Comparison of ENCODE assay signal across 8 cellular contexts in the genomic region with DNA sequence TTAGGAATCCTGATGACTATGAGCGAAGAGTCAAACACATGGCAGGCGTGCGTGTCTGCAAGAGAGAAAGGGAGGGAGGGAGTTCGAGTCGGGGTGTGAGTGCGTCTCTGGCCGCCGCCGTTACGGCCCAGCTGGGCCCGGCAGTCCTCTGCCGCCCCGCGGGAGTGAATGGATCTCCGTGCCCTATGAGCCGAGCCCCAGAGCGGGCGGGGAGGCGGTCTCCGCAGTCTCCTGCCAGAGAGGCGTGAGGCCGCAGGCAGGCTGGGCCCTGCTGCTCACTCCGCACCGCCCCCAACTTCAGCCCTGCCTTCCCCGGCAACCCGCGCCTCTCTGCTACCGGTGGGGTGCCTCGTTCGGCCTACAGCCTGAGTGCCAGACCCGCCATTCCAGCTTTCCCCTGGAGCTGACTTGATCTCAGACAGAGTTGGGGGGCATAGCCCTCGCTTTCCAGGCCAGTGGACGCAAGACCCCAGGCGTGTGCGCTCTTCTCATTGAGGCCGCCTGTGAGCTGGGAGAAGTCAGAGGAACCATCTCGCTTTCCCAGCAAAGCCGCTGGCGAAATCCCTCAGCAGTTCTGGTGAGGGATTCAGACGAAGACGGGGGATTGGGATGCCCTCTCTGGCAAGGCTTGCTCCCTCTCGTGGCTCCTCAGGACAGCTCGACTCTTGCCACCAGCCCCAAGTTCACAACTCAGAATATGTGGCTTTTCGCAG. TPM values are rescaled to one million over a fixed set of nuclear protein-coding genes. Genes with fewer than 3 reads are reported as not detected.
DNase-seq lines count a peak whose midpoint lies in the region; ATAC-seq and TF ChIP-seq lines count a peak whose summit lies in the region.

No MANE protein-coding gene starts in this region.

- H3K27ac ChIP-seq in adrenal gland: peak overlapping the region; percentile 30 to 92 (median 78)

- peak; percentile 27 for DNase-seq in AG09319 (ENCODE audit: extremely low read depth, low read depth)
- no peak for DNase-seq in HFF-Myc (ENCODE audit: extremely low read depth, low read depth)
- peak; percentile 61 to 83 (median 72) for DNase-seq in adrenal gland
- peak; percentile 77 for DNase-seq in cardiac septum (ENCODE audit: low spot score)
- DNase-seq in omental fat pad (ENCODE audit: low spot score): no peak
- no peak for DNase-seq in erythroblast (lab: John Stamatoyannopoulos, UW)

- WGBS in adrenal gland, 4 donors: 0 to 43% (median 15%) methylated on average over 9 to 44 of the region's 44 CpGs

- no peaks in the 10 kb centered on the region for H3K36me3 ChIP-seq in adrenal gland (replicated peaks in 1 of 2)

- H3K27me3 ChIP-seq in adrenal gland: peaks cover 5% of the 10 kb centered on the region

- ATAC-seq in omental fat pad (ENCODE audit: low FRiP score) (peak; percentile 46), HG02938 (IDR thresholded peaks at IDR 0.05; ENCODE audit: unreplicated experiment) (no peak), HG02678 (IDR thresholded peaks at IDR 0.05; ENCODE audit: unreplicated experiment) (no peak)

- intact Hi-C loops in adrenal gland (cut with DNase I) (no loop called here), cardiac septum (cut with DNase I) (no loop called here)

- peak; percentile 18 for TF ChIP-seq CTCF in AG09319 (IDR thresholded peaks at IDR 0.05; ENCODE audit: low read depth, low read length)
- TF ChIP-seq CTCF in HFF-Myc (IDR thresholded peaks at IDR 0.05; ENCODE audit: low read depth, low read length, missing control alignments): peak; percentile 23
- peak in 2 of 6 experiments; percentile 9 to 20 for TF ChIP-seq CTCF in adrenal gland (IDR thresholded peaks at IDR 0.05)
- TF ChIP-seq CTCF in omental fat pad (IDR thresholded peaks at IDR 0.05): no peak

- peaks cover 0 to 9% of the 10 kb centered on the region in 2 donors for H3K4me1 ChIP-seq in adrenal gland (replicated peaks in 1 of 2)

- peak; percentile 51 to 86 for TF ChIP-seq POLR2A in adrenal gland (IDR thresholded peaks at IDR 0.05)
- no peak for TF ChIP-seq POLR2A in erythroblast (IDR thresholded peaks at IDR 0.05; ENCODE audit: low read length)

- H3K4me3 ChIP-seq in HFF-Myc (replicated peaks; ENCODE audit: low read depth, low read length) (peak overlapping the region; percentile 49), adrenal gland (peak overlapping the region in 2 of 4 donors; percentile 26 to 60)

- H3K9me3 ChIP-seq in adrenal gland (replicated peaks in 1 of 3): no peaks in the 10 kb centered on the region

RNA-seq across cellular contexts. Expression of a gene that starts 1.4 kb away (rescaled TPM):
- total RNA-seq in adrenal gland: 100 to 1,000 TPM in 1 of 8 donors, 10 to 100 TPM in 7; 36.8 to 109 (median 56.6) TPM
- 10 to 100 TPM in 2 of 3 donors, 1 to 10 TPM in 1; 9.3 to 97.9 (median 13.4) TPM for polyA plus RNA-seq in adrenal gland
- total RNA-seq in cardiac septum: 8.2 TPM
- 10 to 100 TPM in 2 of 4 donors, 1 to 10 TPM in 2; 8.0 to 15.8 (median 10.2) TPM for total RNA-seq in omental fat pad

Comparison
In these comparisons a context has a peak if more than half of its experiments do, and no peak if none do; other contexts are left out.
1. DNase-seq: peak in AG09319 (single experiment), adrenal gland (7 of 7) and cardiac septum (single experiment); none in HFF-Myc (single experiment), omental fat pad (single experiment) and erythroblast (0 of 2).
2. CTCF ChIP-seq: peak in AG09319 (single experiment) and HFF-Myc (single experiment); none in omental fat pad (0 of 3).